ENCODE assay signal across 24 cellular contexts in genomic region chr3:59979542-59979941, GRCh38.
A peak's percentile ranks its signal among the peaks of the same experiment; 100 is the strongest.
DNase-seq lines count a peak whose midpoint lies in the region; ATAC-seq and TF ChIP-seq lines count a peak whose summit lies in the region.
"Had no signal": no experiment of that assay in that cellular context is flagged by ENCODE, and none has a peak within 500 bp of the region (broad histone marks: within the 10 kb centered on the region; RNA-seq: fewer than 3 reads in every experiment).

No MANE protein-coding gene starts in this region.

- no peak overlapping the region for H3K27ac ChIP-seq in uterus
- H3K27ac ChIP-seq: 22Rv1, adrenal gland, C4-2B, left ventricle myocardium inferior, PC-9, psoas muscle, suprapubic skin, upper lobe of right lung had no signal

- H3K36me3 Mint-ChIP-seq in T-helper 1 cell treated with Interleukin-12 subunit alpha and Interleukin-12 subunit beta and Interleukin-4 antibody, amounts not matched to agents 30 μg/mL and 1 μg/mL, for 36 hours (ENCODE audit: low read depth) = peaks cover 28% of the 10 kb centered on the region
- H3K36me3 Mint-ChIP-seq in activated naive CD4-positive, alpha-beta T cell treated with anti-CD3 and anti-CD28 coated beads, Interleukin-2, amount 50 U/mL, for 24 hours = peaks cover 21% of the 10 kb centered on the region
- H3K36me3 Mint-ChIP-seq in activated naive CD4-positive, alpha-beta T cell treated with anti-CD3 and anti-CD28 coated beads, Interleukin-2, amount 10 ng/mL, durations not matched to agents 7 days and 5 days = peaks cover 77% of the 10 kb centered on the region
- peaks cover 2% of the 10 kb centered on the region for H3K36me3 Mint-ChIP-seq in activated naive CD8-positive, alpha-beta T cell treated with anti-CD3 and anti-CD28 coated beads, Interleukin-2, amount 50 U/mL, for 24 hours (ENCODE audit: low read depth)
- H3K36me3 Mint-ChIP-seq in stimulated activated naive CD8-positive, alpha-beta T cell treated with anti-CD3 and anti-CD28 coated beads, Interleukin-15, Interleukin-2, amounts not matched to agents 100 ng/mL and 50 ng/mL, for 24 hours (ENCODE audit: low read depth) = no peaks in the 10 kb centered on the region
- H3K36me3 Mint-ChIP-seq: brain had no signal

- peak overlapping the region; percentile 64 for H3K4me3 Mint-ChIP-seq in T-helper 1 cell treated with Interleukin-12 subunit alpha and Interleukin-12 subunit beta and Interleukin-4 antibody, amounts not matched to agents 30 μg/mL and 1 μg/mL, for 36 hours
- H3K4me3 Mint-ChIP-seq in activated naive CD4-positive, alpha-beta T cell treated with anti-CD3 and anti-CD28 coated beads, Interleukin-2, amount 50 U/mL, for 24 hours = peak overlapping the region; percentile 69
- H3K4me3 Mint-ChIP-seq in activated naive CD4-positive, alpha-beta T cell treated with anti-CD3 and anti-CD28 coated beads, Interleukin-2, amount 10 ng/mL, durations not matched to agents 7 days and 5 days = no peak overlapping the region
- H3K4me3 Mint-ChIP-seq in activated naive CD8-positive, alpha-beta T cell treated with anti-CD3 and anti-CD28 coated beads, Interleukin-2, amount 50 U/mL, for 24 hours = peak overlapping the region; percentile 28
- H3K4me3 Mint-ChIP-seq in stimulated activated naive CD8-positive, alpha-beta T cell treated with anti-CD3 and anti-CD28 coated beads, Interleukin-15, Interleukin-2, amounts not matched to agents 100 ng/mL and 50 ng/mL, for 24 hours = peak overlapping the region; percentile 11
- H3K4me3 Mint-ChIP-seq: brain had no signal

- no peak overlapping the region for H3K4me3 ChIP-seq in uterus
- H3K4me3 ChIP-seq: adrenal gland, left ventricle myocardium inferior, PC-9, psoas muscle, suprapubic skin, upper lobe of right lung had no signal

- H3K4me1 ChIP-seq in uterus = no peaks in the 10 kb centered on the region
- H3K4me1 ChIP-seq: adrenal gland, left ventricle myocardium inferior, psoas muscle, suprapubic skin, upper lobe of right lung had no signal

- H3K9me3 ChIP-seq in uterus = no peaks in the 10 kb centered on the region
- H3K9me3 ChIP-seq: adrenal gland, left ventricle myocardium inferior, psoas muscle, suprapubic skin had no signal

- CTCF ChIA-PET in activated naive CD4-positive, alpha-beta T cell treated with anti-CD3 and anti-CD28 coated beads, Interleukin-2, amount 10 ng/mL, durations not matched to agents 7 days and 5 days (lab: Charles Lee) = interaction anchor here (1.4 kb wide), 1 partner anchor 18 kb away, joined by 3 read pairs; no protein-coding TSS in a partner anchor

- no peaks in the 10 kb centered on the region for H3K36me3 ChIP-seq in uterus
- H3K36me3 ChIP-seq: adrenal gland, left ventricle myocardium inferior, suprapubic skin, upper lobe of right lung had no signal

- TF ChIP-seq POLR2A in uterus (IDR thresholded peaks at IDR 0.05) = no peak

- H3K9me3 Mint-ChIP-seq in T-helper 1 cell treated with Interleukin-12 subunit alpha and Interleukin-12 subunit beta and Interleukin-4 antibody, amounts not matched to agents 30 μg/mL and 1 μg/mL, for 36 hours = peaks cover 8% of the 10 kb centered on the region
- H3K9me3 Mint-ChIP-seq in activated naive CD4-positive, alpha-beta T cell treated with anti-CD3 and anti-CD28 coated beads, Interleukin-2, amount 50 U/mL, for 24 hours = no peaks in the 10 kb centered on the region
- peaks cover 17% of the 10 kb centered on the region for H3K9me3 Mint-ChIP-seq in activated naive CD4-positive, alpha-beta T cell treated with anti-CD3 and anti-CD28 coated beads, Interleukin-2, amount 10 ng/mL, durations not matched to agents 7 days and 5 days
- H3K9me3 Mint-ChIP-seq in activated naive CD8-positive, alpha-beta T cell treated with anti-CD3 and anti-CD28 coated beads, Interleukin-2, amount 50 U/mL, for 24 hours = peaks cover 9% of the 10 kb centered on the region
- H3K9me3 Mint-ChIP-seq in stimulated activated naive CD8-positive, alpha-beta T cell treated with anti-CD3 and anti-CD28 coated beads, Interleukin-15, Interleukin-2, amounts not matched to agents 100 ng/mL and 50 ng/mL, for 24 hours = peaks cover 5% of the 10 kb centered on the region
- H3K9me3 Mint-ChIP-seq: brain had no signal

- no peak for TF ChIP-seq CTCF in uterus (IDR thresholded peaks at IDR 0.05)

- no peaks in the 10 kb centered on the region for H3K27me3 Mint-ChIP-seq in T-helper 1 cell treated with Interleukin-12 subunit alpha and Interleukin-12 subunit beta and Interleukin-4 antibody, amounts not matched to agents 30 μg/mL and 1 μg/mL, for 36 hours (ENCODE audit: low read depth)
- no peaks in the 10 kb centered on the region for H3K27me3 Mint-ChIP-seq in activated naive CD4-positive, alpha-beta T cell treated with anti-CD3 and anti-CD28 coated beads, Interleukin-2, amount 50 U/mL, for 24 hours
- no peaks in the 10 kb centered on the region for H3K27me3 Mint-ChIP-seq in activated naive CD4-positive, alpha-beta T cell treated with anti-CD3 and anti-CD28 coated beads, Interleukin-2, amount 10 ng/mL, durations not matched to agents 7 days and 5 days
- no peaks in the 10 kb centered on the region for H3K27me3 Mint-ChIP-seq in activated naive CD8-positive, alpha-beta T cell treated with anti-CD3 and anti-CD28 coated beads, Interleukin-2, amount 50 U/mL, for 24 hours
- no peaks in the 10 kb centered on the region for H3K27me3 Mint-ChIP-seq in stimulated activated naive CD8-positive, alpha-beta T cell treated with anti-CD3 and anti-CD28 coated beads, Interleukin-15, Interleukin-2, amounts not matched to agents 100 ng/mL and 50 ng/mL, for 24 hours

- intact Hi-C loops in uterus (cut with DNase I; ENCODE audit: low total_unique reads) = no loop called here

- H3K4me1 Mint-ChIP-seq in T-helper 1 cell treated with Interleukin-12 subunit alpha and Interleukin-12 subunit beta and Interleukin-4 antibody, amounts not matched to agents 30 μg/mL and 1 μg/mL, for 36 hours (ENCODE audit: low read depth) = peaks cover 32% of the 10 kb centered on the region
- peaks cover 90% of the 10 kb centered on the region for H3K4me1 Mint-ChIP-seq in activated naive CD4-positive, alpha-beta T cell treated with anti-CD3 and anti-CD28 coated beads, Interleukin-2, amount 50 U/mL, for 24 hours
- H3K4me1 Mint-ChIP-seq in activated naive CD4-positive, alpha-beta T cell treated with anti-CD3 and anti-CD28 coated beads, Interleukin-2, amount 10 ng/mL, durations not matched to agents 7 days and 5 days = peaks cover 41% of the 10 kb centered on the region
- H3K4me1 Mint-ChIP-seq in activated naive CD8-positive, alpha-beta T cell treated with anti-CD3 and anti-CD28 coated beads, Interleukin-2, amount 50 U/mL, for 24 hours = peaks cover 35% of the 10 kb centered on the region
- peaks cover 40% of the 10 kb centered on the region for H3K4me1 Mint-ChIP-seq in stimulated activated naive CD8-positive, alpha-beta T cell treated with anti-CD3 and anti-CD28 coated beads, Interleukin-15, Interleukin-2, amounts not matched to agents 100 ng/mL and 50 ng/mL, for 24 hours (ENCODE audit: low read depth)
- H3K4me1 Mint-ChIP-seq: brain had no signal

- peak overlapping the region; percentile 49 for H3K27ac Mint-ChIP-seq in T-helper 1 cell treated with Interleukin-12 subunit alpha and Interleukin-12 subunit beta and Interleukin-4 antibody, amounts not matched to agents 30 μg/mL and 1 μg/mL, for 36 hours
- H3K27ac Mint-ChIP-seq in activated naive CD4-positive, alpha-beta T cell treated with anti-CD3 and anti-CD28 coated beads, Interleukin-2, amount 50 U/mL, for 24 hours = peak overlapping the region; percentile 96
- no peak overlapping the region for H3K27ac Mint-ChIP-seq in activated naive CD4-positive, alpha-beta T cell treated with anti-CD3 and anti-CD28 coated beads, Interleukin-2, amount 10 ng/mL, durations not matched to agents 7 days and 5 days
- peak overlapping the region; percentile 84 for H3K27ac Mint-ChIP-seq in activated naive CD8-positive, alpha-beta T cell treated with anti-CD3 and anti-CD28 coated beads, Interleukin-2, amount 50 U/mL, for 24 hours
- H3K27ac Mint-ChIP-seq in stimulated activated naive CD8-positive, alpha-beta T cell treated with anti-CD3 and anti-CD28 coated beads, Interleukin-15, Interleukin-2, amounts not matched to agents 100 ng/mL and 50 ng/mL, for 24 hours = peak overlapping the region; percentile 80
- H3K27ac Mint-ChIP-seq: brain had no signal

- no peaks in the 10 kb centered on the region for H3K27me3 ChIP-seq in uterus
- H3K27me3 ChIP-seq: adrenal gland, suprapubic skin, upper lobe of right lung had no signal

- ATAC-seq in activated naive CD8-positive, alpha-beta T cell treated with anti-CD3 and anti-CD28 coated beads, Interleukin-2, amount 50 U/mL, for 24 hours = peak; percentile 88
- ATAC-seq: HCT116, psoas muscle, upper lobe of right lung had no signal

- DNase-seq in T-helper 1 cell = no peak
- no peak for DNase-seq in activated naive CD4-positive, alpha-beta T cell treated with anti-CD3 and anti-CD28 coated beads, Interleukin-2, amount 10 ng/mL, durations not matched to agents 7 days and 5 days
- DNase-seq in activated naive CD8-positive, alpha-beta T cell treated with anti-CD3 and anti-CD28 coated beads, Interleukin-2, amount 50 U/mL, for 24 hours = no peak
- no peak for DNase-seq in NCI-H2107 (lab: John Stamatoyannopoulos, UW)
- DNase-seq in uterus = no peak
- DNase-seq: adrenal gland, islet precursor cell, left ventricle myocardium inferior, NCI-H1092 treated with DMSO at 0.1 percent for 48 hours, NCI-H187 treated with DMSO at 0.1 percent for 48 hours, NCI-H526, occipital lobe, PC-9, psoas muscle, Right ventricle myocardium superior, upper lobe of right lung had no signal
